ENCODE assay signal across 1 cellular context in the genomic region with DNA sequence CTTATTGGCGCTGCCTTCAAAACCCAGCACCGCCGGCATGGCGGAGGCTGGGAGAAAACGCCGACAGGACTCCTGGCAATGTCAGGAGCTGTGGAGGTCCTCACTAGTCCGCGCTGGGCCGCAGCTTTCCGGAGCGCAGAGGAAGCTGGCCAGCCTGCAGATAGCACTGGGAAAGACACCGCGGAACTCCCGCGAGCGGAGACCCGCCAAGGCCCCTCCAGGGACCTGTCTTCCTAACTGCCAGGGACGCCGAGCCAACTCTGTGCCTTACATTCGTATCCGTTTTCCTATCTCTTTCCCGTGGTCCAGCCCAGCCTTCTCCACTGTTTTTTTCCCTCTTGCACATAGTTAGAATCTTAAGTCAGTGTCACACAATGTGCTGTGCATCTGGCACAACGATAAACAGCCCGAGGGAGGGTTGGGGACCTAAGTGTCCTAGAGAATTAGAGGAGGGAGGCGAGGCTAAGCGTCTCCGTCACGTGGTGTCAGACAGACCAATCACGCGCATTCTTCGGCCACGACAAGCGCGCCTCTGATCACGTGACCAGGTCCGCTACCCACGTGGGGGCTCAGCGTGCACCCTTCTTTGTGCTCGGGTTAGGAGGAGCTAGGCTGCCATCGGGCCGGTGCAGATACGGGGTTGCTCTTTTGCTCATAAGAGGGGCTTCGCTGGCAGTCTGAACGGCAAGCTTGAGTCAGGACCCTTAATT.
A peak's percentile ranks its signal among the peaks of the same experiment; 100 is the strongest.
TF ChIP-seq lines count a peak whose summit lies in the region.

A gene (plus strand): TSS at position 582 of the 710 bp plus-strand sequence. CDS start 420 bp downstream, outside the sequence.
A gene (minus strand): TSS at position 168 of the 710 bp plus-strand sequence. CDS start 129 bp downstream, at position 39.

TF ChIP-seq in K562, 482 proteins besides CTCF, POLR2A, EP300 and RAD21 (continued from another document):
- TF ChIP-seq, protein P1, sequence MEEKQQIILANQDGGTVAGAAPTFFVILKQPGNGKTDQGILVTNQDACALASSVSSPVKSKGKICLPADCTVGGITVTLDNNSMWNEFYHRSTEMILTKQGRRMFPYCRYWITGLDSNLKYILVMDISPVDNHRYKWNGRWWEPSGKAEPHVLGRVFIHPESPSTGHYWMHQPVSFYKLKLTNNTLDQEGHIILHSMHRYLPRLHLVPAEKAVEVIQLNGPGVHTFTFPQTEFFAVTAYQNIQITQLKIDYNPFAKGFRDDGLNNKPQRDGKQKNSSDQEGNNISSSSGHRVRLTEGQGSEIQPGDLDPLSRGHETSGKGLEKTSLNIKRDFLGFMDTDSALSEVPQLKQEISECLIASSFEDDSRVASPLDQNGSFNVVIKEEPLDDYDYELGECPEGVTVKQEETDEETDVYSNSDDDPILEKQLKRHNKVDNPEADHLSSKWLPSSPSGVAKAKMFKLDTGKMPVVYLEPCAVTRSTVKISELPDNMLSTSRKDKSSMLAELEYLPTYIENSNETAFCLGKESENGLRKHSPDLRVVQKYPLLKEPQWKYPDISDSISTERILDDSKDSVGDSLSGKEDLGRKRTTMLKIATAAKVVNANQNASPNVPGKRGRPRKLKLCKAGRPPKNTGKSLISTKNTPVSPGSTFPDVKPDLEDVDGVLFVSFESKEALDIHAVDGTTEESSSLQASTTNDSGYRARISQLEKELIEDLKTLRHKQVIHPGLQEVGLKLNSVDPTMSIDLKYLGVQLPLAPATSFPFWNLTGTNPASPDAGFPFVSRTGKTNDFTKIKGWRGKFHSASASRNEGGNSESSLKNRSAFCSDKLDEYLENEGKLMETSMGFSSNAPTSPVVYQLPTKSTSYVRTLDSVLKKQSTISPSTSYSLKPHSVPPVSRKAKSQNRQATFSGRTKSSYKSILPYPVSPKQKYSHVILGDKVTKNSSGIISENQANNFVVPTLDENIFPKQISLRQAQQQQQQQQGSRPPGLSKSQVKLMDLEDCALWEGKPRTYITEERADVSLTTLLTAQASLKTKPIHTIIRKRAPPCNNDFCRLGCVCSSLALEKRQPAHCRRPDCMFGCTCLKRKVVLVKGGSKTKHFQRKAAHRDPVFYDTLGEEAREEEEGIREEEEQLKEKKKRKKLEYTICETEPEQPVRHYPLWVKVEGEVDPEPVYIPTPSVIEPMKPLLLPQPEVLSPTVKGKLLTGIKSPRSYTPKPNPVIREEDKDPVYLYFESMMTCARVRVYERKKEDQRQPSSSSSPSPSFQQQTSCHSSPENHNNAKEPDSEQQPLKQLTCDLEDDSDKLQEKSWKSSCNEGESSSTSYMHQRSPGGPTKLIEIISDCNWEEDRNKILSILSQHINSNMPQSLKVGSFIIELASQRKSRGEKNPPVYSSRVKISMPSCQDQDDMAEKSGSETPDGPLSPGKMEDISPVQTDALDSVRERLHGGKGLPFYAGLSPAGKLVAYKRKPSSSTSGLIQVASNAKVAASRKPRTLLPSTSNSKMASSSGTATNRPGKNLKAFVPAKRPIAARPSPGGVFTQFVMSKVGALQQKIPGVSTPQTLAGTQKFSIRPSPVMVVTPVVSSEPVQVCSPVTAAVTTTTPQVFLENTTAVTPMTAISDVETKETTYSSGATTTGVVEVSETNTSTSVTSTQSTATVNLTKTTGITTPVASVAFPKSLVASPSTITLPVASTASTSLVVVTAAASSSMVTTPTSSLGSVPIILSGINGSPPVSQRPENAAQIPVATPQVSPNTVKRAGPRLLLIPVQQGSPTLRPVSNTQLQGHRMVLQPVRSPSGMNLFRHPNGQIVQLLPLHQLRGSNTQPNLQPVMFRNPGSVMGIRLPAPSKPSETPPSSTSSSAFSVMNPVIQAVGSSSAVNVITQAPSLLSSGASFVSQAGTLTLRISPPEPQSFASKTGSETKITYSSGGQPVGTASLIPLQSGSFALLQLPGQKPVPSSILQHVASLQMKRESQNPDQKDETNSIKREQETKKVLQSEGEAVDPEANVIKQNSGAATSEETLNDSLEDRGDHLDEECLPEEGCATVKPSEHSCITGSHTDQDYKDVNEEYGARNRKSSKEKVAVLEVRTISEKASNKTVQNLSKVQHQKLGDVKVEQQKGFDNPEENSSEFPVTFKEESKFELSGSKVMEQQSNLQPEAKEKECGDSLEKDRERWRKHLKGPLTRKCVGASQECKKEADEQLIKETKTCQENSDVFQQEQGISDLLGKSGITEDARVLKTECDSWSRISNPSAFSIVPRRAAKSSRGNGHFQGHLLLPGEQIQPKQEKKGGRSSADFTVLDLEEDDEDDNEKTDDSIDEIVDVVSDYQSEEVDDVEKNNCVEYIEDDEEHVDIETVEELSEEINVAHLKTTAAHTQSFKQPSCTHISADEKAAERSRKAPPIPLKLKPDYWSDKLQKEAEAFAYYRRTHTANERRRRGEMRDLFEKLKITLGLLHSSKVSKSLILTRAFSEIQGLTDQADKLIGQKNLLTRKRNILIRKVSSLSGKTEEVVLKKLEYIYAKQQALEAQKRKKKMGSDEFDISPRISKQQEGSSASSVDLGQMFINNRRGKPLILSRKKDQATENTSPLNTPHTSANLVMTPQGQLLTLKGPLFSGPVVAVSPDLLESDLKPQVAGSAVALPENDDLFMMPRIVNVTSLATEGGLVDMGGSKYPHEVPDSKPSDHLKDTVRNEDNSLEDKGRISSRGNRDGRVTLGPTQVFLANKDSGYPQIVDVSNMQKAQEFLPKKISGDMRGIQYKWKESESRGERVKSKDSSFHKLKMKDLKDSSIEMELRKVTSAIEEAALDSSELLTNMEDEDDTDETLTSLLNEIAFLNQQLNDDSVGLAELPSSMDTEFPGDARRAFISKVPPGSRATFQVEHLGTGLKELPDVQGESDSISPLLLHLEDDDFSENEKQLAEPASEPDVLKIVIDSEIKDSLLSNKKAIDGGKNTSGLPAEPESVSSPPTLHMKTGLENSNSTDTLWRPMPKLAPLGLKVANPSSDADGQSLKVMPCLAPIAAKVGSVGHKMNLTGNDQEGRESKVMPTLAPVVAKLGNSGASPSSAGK (IDR thresholded peaks at IDR 0.05), result peak; percentile 91
- TF ChIP-seq CEBPG (CRISPR knock-in tag; IDR thresholded peaks at IDR 0.05) (no peak), CEBPG (tag; conservative IDR thresholded peaks at IDR 0.05 in 1 of 2, IDR thresholded peaks at IDR 0.05 in 1 of 2) (no peak), DIDO1 (tag; IDR thresholded peaks at IDR 0.05; ENCODE audit: low read depth) (peak; percentile 57; the same call in 1 of the 2 replicates), ZKSCAN1 (IDR thresholded peaks at IDR 0.05; ENCODE audit: low read depth, low read length) (peak; percentile 75; the same call in 1 of the 2 replicates), NCOA2 (IDR thresholded peaks at IDR 0.05; ENCODE audit: partially characterized antibody in 2 of 2) (peak in 1 of 2 experiments; percentile 98), NCOA6 (IDR thresholded peaks at IDR 0.05) (no peak), ARID2 (IDR thresholded peaks at IDR 0.05) (no peak)
- TF ChIP-seq, protein P2, sequence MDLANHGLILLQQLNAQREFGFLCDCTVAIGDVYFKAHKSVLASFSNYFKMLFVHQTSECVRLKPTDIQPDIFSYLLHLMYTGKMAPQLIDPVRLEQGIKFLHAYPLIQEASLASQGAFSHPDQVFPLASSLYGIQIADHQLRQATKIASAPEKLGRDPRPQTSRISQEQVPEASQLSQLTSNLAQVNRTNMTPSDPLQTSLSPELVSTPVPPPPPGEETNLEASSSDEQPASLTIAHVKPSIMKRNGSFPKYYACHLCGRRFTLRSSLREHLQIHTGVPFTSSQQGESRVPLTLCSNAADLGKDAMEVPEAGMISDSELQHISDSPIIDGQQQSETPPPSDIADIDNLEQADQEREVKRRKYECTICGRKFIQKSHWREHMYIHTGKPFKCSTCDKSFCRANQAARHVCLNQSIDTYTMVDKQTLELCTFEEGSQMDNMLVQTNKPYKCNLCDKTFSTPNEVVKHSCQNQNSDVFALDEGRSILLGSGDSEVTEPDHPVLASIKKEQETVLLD (IDR thresholded peaks at IDR 0.05), result peak; percentile 42; the same call in 1 of the 2 replicates
- TF ChIP-seq, protein P3, sequence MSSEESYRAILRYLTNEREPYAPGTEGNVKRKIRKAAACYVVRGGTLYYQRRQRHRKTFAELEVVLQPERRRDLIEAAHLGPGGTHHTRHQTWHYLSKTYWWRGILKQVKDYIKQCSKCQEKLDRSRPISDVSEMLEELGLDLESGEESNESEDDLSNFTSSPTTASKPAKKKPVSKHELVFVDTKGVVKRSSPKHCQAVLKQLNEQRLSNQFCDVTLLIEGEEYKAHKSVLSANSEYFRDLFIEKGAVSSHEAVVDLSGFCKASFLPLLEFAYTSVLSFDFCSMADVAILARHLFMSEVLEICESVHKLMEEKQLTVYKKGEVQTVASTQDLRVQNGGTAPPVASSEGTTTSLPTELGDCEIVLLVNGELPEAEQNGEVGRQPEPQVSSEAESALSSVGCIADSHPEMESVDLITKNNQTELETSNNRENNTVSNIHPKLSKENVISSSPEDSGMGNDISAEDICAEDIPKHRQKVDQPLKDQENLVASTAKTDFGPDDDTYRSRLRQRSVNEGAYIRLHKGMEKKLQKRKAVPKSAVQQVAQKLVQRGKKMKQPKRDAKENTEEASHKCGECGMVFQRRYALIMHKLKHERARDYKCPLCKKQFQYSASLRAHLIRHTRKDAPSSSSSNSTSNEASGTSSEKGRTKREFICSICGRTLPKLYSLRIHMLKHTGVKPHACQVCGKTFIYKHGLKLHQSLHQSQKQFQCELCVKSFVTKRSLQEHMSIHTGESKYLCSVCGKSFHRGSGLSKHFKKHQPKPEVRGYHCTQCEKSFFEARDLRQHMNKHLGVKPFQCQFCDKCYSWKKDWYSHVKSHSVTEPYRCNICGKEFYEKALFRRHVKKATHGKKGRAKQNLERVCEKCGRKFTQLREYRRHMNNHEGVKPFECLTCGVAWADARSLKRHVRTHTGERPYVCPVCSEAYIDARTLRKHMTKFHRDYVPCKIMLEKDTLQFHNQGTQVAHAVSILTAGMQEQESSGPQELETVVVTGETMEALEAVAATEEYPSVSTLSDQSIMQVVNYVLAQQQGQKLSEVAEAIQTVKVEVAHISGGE (CRISPR knock-in tag; IDR thresholded peaks at IDR 0.05), result peak; percentile 56 to 97 (median 93); a peak in 4 of 6 replicates
TF ChIP-seq in K562: peak in this region for 131.
